In genomic region chr2:26562811-26563645, GRCh38 we compare ENCODE assay signal across 8 cellular contexts.
DNase-seq lines count a peak whose midpoint lies in the region; ATAC-seq and TF ChIP-seq lines count a peak whose summit lies in the region.

No MANE protein-coding gene starts in this region.

- TF ChIP-seq EP300 in stomach (IDR thresholded peaks at IDR 0.05), result no peak

- ATAC-seq in GM21786 (IDR thresholded peaks at IDR 0.05; ENCODE audit: unreplicated experiment) (no peak), HG03469 (IDR thresholded peaks at IDR 0.05; ENCODE audit: unreplicated experiment) (no peak)

- DNase-seq in NCI-H345 (lab: John Stamatoyannopoulos, UW) (peak; percentile 57), NCI-H345 treated with DMSO at 0.1 percent for 48 hours (lab: John Stamatoyannopoulos, UW; ENCODE audit: unreplicated experiment) (no peak), iPS-NIHi11 (ENCODE audit: low spot score) (peak; percentile 52), stomach (peak; percentile 83), GM19240 (ENCODE audit: insufficient read length, low spot score) (no peak)
- DNase-seq in activated CD8-positive, alpha-beta memory T cell treated with anti-CD3 and anti-CD28 coated beads, Interleukin-2, amount 50 U/mL, for 48 hours, result peak; percentile 51

- no peak for TF ChIP-seq POLR2A in stomach (IDR thresholded peaks at IDR 0.05)

- WGBS in stomach, 5 donors, result 9 to 34% (median 11%) methylated on average over 15 to 28 of the region's 28 CpGs

- peaks cover 0 to 94% (median 26%) of the 10 kb centered on the region in 3 donors for H3K27me3 ChIP-seq in stomach

- no peak for TF ChIP-seq CTCF in stomach (IDR thresholded peaks at IDR 0.05)

- H3K36me3 ChIP-seq in stomach, result no peaks in the 10 kb centered on the region

- peak overlapping the region; percentile 55 to 77 (median 73) for H3K27ac ChIP-seq in stomach

- H3K4me1 ChIP-seq in stomach, result peaks cover 13 to 24% (median 20%) of the 10 kb centered on the region in 4 donors

- intact Hi-C loops in stomach (cut with DNase I; ENCODE audit: low total_unique reads), result no loop called here

- peak overlapping the region; percentile 42 to 53 (median 43) for H3K4me3 ChIP-seq in stomach

- no peaks in the 10 kb centered on the region for H3K9me3 ChIP-seq in stomach

Comparison
In these comparisons a context has a peak if more than half of its experiments do, and no peak if none do; other contexts are left out.
1. DNase-seq: peak in NCI-H345 (single experiment), activated CD8-positive, alpha-beta memory T cell treated with anti-CD3 and anti-CD28 coated beads, Interleukin-2, amount 50 U/mL, for 48 hours (single experiment), iPS-NIHi11 (single experiment) and stomach (single experiment); none in NCI-H345 treated with DMSO at 0.1 percent for 48 hours (single experiment) and GM19240 (single experiment).